Comparison of ENCODE assay signal across 10 cellular contexts in the genomic region with DNA sequence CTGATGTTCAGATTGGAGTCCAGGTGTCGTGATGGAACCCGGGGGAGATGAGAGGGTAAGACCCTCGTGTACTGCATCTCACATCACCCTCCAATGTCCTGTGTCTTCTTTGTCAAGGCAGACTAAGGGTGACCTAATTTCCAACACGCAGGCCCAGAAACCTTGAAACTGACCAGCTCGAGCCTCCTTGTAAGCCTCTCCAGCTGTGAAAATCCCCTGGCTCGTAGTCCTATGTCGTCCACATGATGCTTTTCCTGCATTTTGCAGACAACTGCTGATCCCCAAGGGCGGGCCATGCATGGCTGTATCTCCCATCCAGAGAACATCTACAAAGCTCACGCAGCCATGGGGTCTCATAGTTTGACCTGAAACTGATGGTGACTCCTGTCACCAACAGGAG.
DNase-seq lines count a peak whose midpoint lies in the region; ATAC-seq, FAIRE-seq and TF ChIP-seq lines count a peak whose summit lies in the region.
"Had no signal": no experiment of that assay in that cellular context is flagged by ENCODE, and none has a peak within 500 bp of the region (broad histone marks: within the 10 kb centered on the region; RNA-seq: fewer than 3 reads in every experiment).

No MANE protein-coding gene starts in this region.

- H3K4me1 Mint-ChIP-seq in GM23338 (peaks cover 19% of the 10 kb centered on the region), astrocyte (ENCODE audit: low read depth, unreplicated experiment) (peaks cover 31% of the 10 kb centered on the region)

- H3K4me1 ChIP-seq in GM23338 (ENCODE audit: insufficient read depth) (peaks cover 14% of the 10 kb centered on the region), astrocyte (ENCODE audit: insufficient read depth, low read length) (peaks cover 23% of the 10 kb centered on the region), hepatocyte (ENCODE audit: insufficient read depth) (peaks cover 17% of the 10 kb centered on the region), skeletal muscle tissue (ENCODE audit: control insufficient read depth in 3 of 3, insufficient read depth in 3 of 3, low read length in 3 of 3) (peaks cover 41 to 42% (median 42%) of the 10 kb centered on the region in 3 donors)

- H3K9me3 ChIP-seq in astrocyte (ENCODE audit: insufficient read depth, low read depth, low read length) (peaks cover 5% of the 10 kb centered on the region), hepatocyte (ENCODE audit: low read depth) (no peaks in the 10 kb centered on the region), skeletal muscle tissue (ENCODE audit: control insufficient read depth in 3 of 3, low read length in 3 of 3) (peaks cover 0 to 6% (median 0%) of the 10 kb centered on the region in 3 donors)

- H3K4me3 Mint-ChIP-seq in GM23338 (no peak overlapping the region), astrocyte (ENCODE audit: unreplicated experiment) (no peak overlapping the region)

- 0 out of 2 replicates have a peak overlapping the region, but pooled peaks have one; percentile 46 for H3K4me2 ChIP-seq in GM23338
- H3K4me2 ChIP-seq in astrocyte (ENCODE audit: low read length) = no peak overlapping the region
- H3K4me2 ChIP-seq in hepatocyte = peak overlapping the region; percentile 58

- no peak for ATAC-seq in GM23338
- no peak for ATAC-seq in HG02678 (IDR thresholded peaks at IDR 0.05; ENCODE audit: unreplicated experiment)

- H3K79me2 ChIP-seq in GM23338 (replicated peaks; ENCODE audit: insufficient read depth) = no peaks in the 10 kb centered on the region
- H3K79me2 ChIP-seq in astrocyte (ENCODE audit: insufficient read depth, low read length) = no peaks in the 10 kb centered on the region
- H3K79me2 ChIP-seq in hepatocyte = no peaks in the 10 kb centered on the region

- H3K27me3 ChIP-seq in GM23338 (ENCODE audit: insufficient read depth) = no peaks in the 10 kb centered on the region
- H3K27me3 ChIP-seq in astrocyte (ENCODE audit: insufficient read depth, low read length) = no peaks in the 10 kb centered on the region
- H3K27me3 ChIP-seq in hepatocyte = no peaks in the 10 kb centered on the region
- H3K27me3 ChIP-seq in skeletal muscle tissue (ENCODE audit: control insufficient read depth in 3 of 3, insufficient read depth in 3 of 3, low read length in 3 of 3) = no peaks in the 10 kb centered on the region

- H3F3A ChIP-seq in GM23338 (replicated peaks; ENCODE audit: low read depth) = no peaks in the 10 kb centered on the region

- DNase-seq in GM23338 (ENCODE audit: low spot score) (no peak), astrocyte (ENCODE audit: low read depth) (no peak), hepatocyte (ENCODE audit: low spot score) (no peak), superior temporal gyrus (ENCODE audit: extremely low spot score) (no peak), dedifferentiated amniotic fluid mesenchymal stem cell (ENCODE audit: extremely low spot score) (no peak), RCC 7860 (ENCODE audit: low spot score) (no peak)

- H3K27ac Mint-ChIP-seq in GM23338 (no peak overlapping the region), astrocyte (ENCODE audit: unreplicated experiment) (peak overlapping the region; percentile 85)

- H3K9ac ChIP-seq in astrocyte (ENCODE audit: low read length) (no peak overlapping the region), skeletal muscle tissue (ENCODE audit: low read depth in 1 of 3, low read length in 3 of 3) (peak overlapping the region in 2 of 3 donors; percentile 58 to 68)

- H3K36me3 Mint-ChIP-seq in GM23338 (ENCODE audit: low read depth) = peaks cover 48% of the 10 kb centered on the region
- H3K36me3 Mint-ChIP-seq in astrocyte (ENCODE audit: low read depth, unreplicated experiment) = peaks cover 3% of the 10 kb centered on the region

- no peak for FAIRE-seq in astrocyte (lab: Jason Lieb, UNC)
- no peak for FAIRE-seq in RCC 7860 (lab: Jason Lieb, UNC)
- FAIRE-seq: D721Med had no signal

- peaks cover 59% of the 10 kb centered on the region for H3K9me3 Mint-ChIP-seq in GM23338
- peaks cover 22% of the 10 kb centered on the region for H3K9me3 Mint-ChIP-seq in astrocyte (ENCODE audit: unreplicated experiment)

- H3K4me3 ChIP-seq in GM23338 (no peak overlapping the region), astrocyte (ENCODE audit: insufficient read depth, low read depth, low read length) (no peak overlapping the region), hepatocyte (no peak overlapping the region), skeletal muscle tissue (ENCODE audit: low read length in 3 of 3) (no peak overlapping the region)
- H3K4me3 ChIP-seq: SK-N-MC had no signal

- H3K36me3 ChIP-seq in GM23338 (ENCODE audit: insufficient read depth) = no peaks in the 10 kb centered on the region; the same call in 1 of the 2 replicates
- H3K36me3 ChIP-seq in astrocyte (ENCODE audit: insufficient read depth, low read length) = no peaks in the 10 kb centered on the region
- no peaks in the 10 kb centered on the region for H3K36me3 ChIP-seq in hepatocyte (replicated peaks; ENCODE audit: insufficient read depth, low read depth)
- H3K36me3 ChIP-seq in skeletal muscle tissue (ENCODE audit: control insufficient read depth in 3 of 3, insufficient read depth in 3 of 3, low read length in 3 of 3) = no peaks in the 10 kb centered on the region

- H4K20me1 ChIP-seq in GM23338 (replicated peaks; ENCODE audit: insufficient read depth) (no peaks in the 10 kb centered on the region), astrocyte (ENCODE audit: insufficient read depth, low read length) (no peaks in the 10 kb centered on the region), hepatocyte (ENCODE audit: insufficient read depth, poor library complexity, severe bottlenecking) (no peaks in the 10 kb centered on the region)

- no peak for TF ChIP-seq CTCF in GM23338 (conservative IDR thresholded peaks at IDR 0.05; ENCODE audit: low read depth in 2 of 2)
- no peak for TF ChIP-seq CTCF in astrocyte (IDR thresholded peaks at IDR 0.05; ENCODE audit: insufficient read depth, low read depth, low read length)
- TF ChIP-seq CTCF in hepatocyte (IDR thresholded peaks at IDR 0.05; ENCODE audit: poor library complexity) = no peak

- 77% methylated on average over 9 of the region's 9 CpGs for WGBS in hepatocyte (ENCODE audit: low lambda C conversion rate, missing lambda C conversion rate)

- H2AFZ ChIP-seq in GM23338 (peak overlapping the region; percentile 38; the same call in 1 of the 2 replicates), astrocyte (ENCODE audit: low read depth, low read length) (peak overlapping the region; percentile 23), hepatocyte (no peak overlapping the region)

- H3K27ac ChIP-seq in GM23338 (ENCODE audit: low read depth) (no peak overlapping the region), astrocyte (ENCODE audit: low read depth, low read length) (peak overlapping the region; percentile 71), hepatocyte (peak overlapping the region; percentile 77), skeletal muscle tissue (ENCODE audit: low read depth, low read length) (peak overlapping the region; percentile 93)
- H3K27ac ChIP-seq: SK-N-MC had no signal

- H3K27me3 Mint-ChIP-seq in GM23338 (ENCODE audit: insufficient read depth, low read depth, poor library complexity) (peaks cover 10% of the 10 kb centered on the region), astrocyte (ENCODE audit: low read depth, unreplicated experiment) (no peaks in the 10 kb centered on the region)

- H3K9me2 ChIP-seq in GM23338 (ENCODE audit: insufficient read depth) = no peaks in the 10 kb centered on the region; the same call in 1 of the 2 replicates
- no peaks in the 10 kb centered on the region for H3K9me2 ChIP-seq in hepatocyte (replicated peaks; ENCODE audit: insufficient read depth)

TF ChIP-seq in GM23338, 12 proteins besides CTCF, POLR2A, EP300 and RAD21:
- no peak for TF ChIP-seq ZNF331 (CRISPR knock-in tag; IDR thresholded peaks at IDR 0.05; ENCODE audit: low read depth)
